In genomic region chr4:118424062-118424461, GRCh38 we compare ENCODE assay signal across 8 cellular contexts.
DNase-seq lines count a peak whose midpoint lies in the region; ATAC-seq and TF ChIP-seq lines count a peak whose summit lies in the region.
"Not testable (repeated sequence)": the region's sequence is repeated elsewhere in the genome, so short reads cannot be mapped to it uniquely, and the experiment has no call there.

No MANE protein-coding gene starts in this region.

- intact Hi-C loops in CD14-positive monocyte (cut with micrococcal nuclease); activated B cell treated with CpG ODN at 0.5 μM for 24 hours (cut with micrococcal nuclease): not testable (repeated sequence)

- not testable (repeated sequence) for H3K27me3 Mint-ChIP-seq in CD14-positive monocyte (ENCODE audit: low read depth in 3 of 3); activated B cell treated with CpG ODN at 0.5 μM for 24 hours

- H3K36me3 Mint-ChIP-seq in CD14-positive monocyte; activated B cell treated with CpG ODN at 0.5 μM for 24 hours (ENCODE audit: low read depth): not testable (repeated sequence)

- not testable (repeated sequence) for H3K27ac Mint-ChIP-seq in CD14-positive monocyte, activated B cell treated with CpG ODN at 0.5 μM for 24 hours

- ATAC-seq in activated B cell treated with CpG ODN at 0.5 μM for 24 hours (ENCODE audit: low read depth); foreskin keratinocyte: not testable (repeated sequence)

- not testable (repeated sequence) for H3K4me1 ChIP-seq in foreskin keratinocyte

- DNase-seq in CD14-positive monocyte (ENCODE audit: low spot score) = peak; percentile 46
- peak; percentile 59 for DNase-seq in HT1080 (ENCODE audit: low read depth)
- peak; percentile 36 to 58 for DNase-seq in NOMO-1 (lab: John Stamatoyannopoulos, UW; ENCODE audit: unreplicated experiment in 2 of 2)
- peak; percentile 17 for DNase-seq in activated B cell treated with CpG ODN at 0.5 μM for 24 hours
- peak; percentile 35 for DNase-seq in amniotic epithelial cell (ENCODE audit: low read depth)
- not testable (repeated sequence) for DNase-seq in foreskin keratinocyte
- peak; percentile 44 for DNase-seq in mucosa of gallbladder (ENCODE audit: low spot score)
- peak; percentile 4 to 31 for DNase-seq in stimulated activated CD4-positive, alpha-beta T cell treated with anti-CD3 and anti-CD28 coated beads, Interleukin-4, amount 100 ng/mL, for 4 hours

- POLR2A ChIA-PET in activated B cell treated with CpG ODN at 0.5 μM for 24 hours (lab: Charles Lee) = not testable (repeated sequence)

- H3K27ac ChIP-seq in foreskin keratinocyte = not testable (repeated sequence)

- peak overlapping the region in 1 of 2 donors; percentile 74 for H3K4me3 Mint-ChIP-seq in CD14-positive monocyte
- not testable (repeated sequence) for H3K4me3 Mint-ChIP-seq in activated B cell treated with CpG ODN at 0.5 μM for 24 hours

- CTCF ChIA-PET in activated B cell treated with CpG ODN at 0.5 μM for 24 hours (lab: Charles Lee) = interaction anchor here (0.6 kb wide), 1 partner anchor 261 kb away, joined by 3 read pairs; the partner anchor contains the start of gene METTL14

- not testable (repeated sequence) for H3K9me3 Mint-ChIP-seq in CD14-positive monocyte, activated B cell treated with CpG ODN at 0.5 μM for 24 hours

- not testable (repeated sequence) for H3K4me1 Mint-ChIP-seq in CD14-positive monocyte, activated B cell treated with CpG ODN at 0.5 μM for 24 hours

- not testable (repeated sequence) for H3K27me3 ChIP-seq in foreskin keratinocyte

- TF ChIP-seq CTCF in CD14-positive monocyte (IDR thresholded peaks at IDR 0.05) = peak; percentile 41
- not testable (repeated sequence) for TF ChIP-seq CTCF in activated B cell treated with CpG ODN at 0.5 μM for 24 hours (IDR thresholded peaks at IDR 0.05)
- TF ChIP-seq CTCF in foreskin keratinocyte (conservative IDR thresholded peaks at IDR 0.05) = peak; percentile 94
